ENCODE assay signal across 27 cellular contexts in the genomic region with DNA sequence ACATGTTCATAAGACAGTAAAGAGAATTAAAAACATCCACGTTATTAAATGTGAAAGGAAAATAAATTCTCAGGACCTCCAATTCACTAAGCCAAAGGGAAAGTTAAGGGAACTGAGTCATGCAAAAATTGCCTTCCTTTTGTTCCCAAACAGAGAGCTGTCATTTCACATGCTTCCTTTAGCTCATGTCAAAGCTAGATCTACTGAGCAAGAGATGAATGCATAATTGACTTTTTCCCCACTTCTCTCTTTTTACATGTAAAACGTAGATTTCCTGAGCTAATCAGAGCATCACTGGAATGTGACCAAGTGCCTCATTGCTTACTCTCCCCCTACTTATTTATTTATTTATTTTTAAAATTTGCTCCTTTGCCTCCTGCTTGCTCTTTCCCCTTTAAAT.
DNase-seq lines count a peak whose midpoint lies in the region; ATAC-seq, FAIRE-seq and TF ChIP-seq lines count a peak whose summit lies in the region.
"Had no signal": no experiment of that assay in that cellular context is flagged by ENCODE, and none has a peak within 500 bp of the region (broad histone marks: within the 10 kb centered on the region; RNA-seq: fewer than 3 reads in every experiment).

No MANE protein-coding gene starts in this region.

- BruUV-seq in endothelial cell of umbilical vein (replicated peaks; lab: Mats Ljungman, UMichigan) = no TSS peak

- H3K27ac Mint-ChIP-seq in activated T-cell treated with anti-CD3 and anti-CD28 coated beads, Interleukin-2, amount 50 U/mL, for 72 hours = peak overlapping the region; percentile 42
- peak overlapping the region; percentile 4 for H3K27ac Mint-ChIP-seq in neural crest cell (ENCODE audit: unreplicated experiment)
- H3K27ac Mint-ChIP-seq: CD14-positive monocyte; CD4-positive, alpha-beta T cell; HFFc6 had no signal

- H3K36me3 Mint-ChIP-seq in activated T-cell treated with anti-CD3 and anti-CD28 coated beads, Interleukin-2, amount 50 U/mL, for 72 hours (ENCODE audit: insufficient read depth in 2 of 2) = peaks cover 0 to 12% of the 10 kb centered on the region in 2 donors
- peaks cover 43% of the 10 kb centered on the region for H3K36me3 Mint-ChIP-seq in activated T-cell treated with anti-CD3 and anti-CD28 coated beads, Interleukin-2, amount 50 U/mL, for 4 hours (ENCODE audit: insufficient read depth)
- peaks cover 13% of the 10 kb centered on the region for H3K36me3 Mint-ChIP-seq in neural crest cell (ENCODE audit: low read depth)

- intact Hi-C loops in endothelial cell of umbilical vein (cut with micrococcal nuclease) = no loop called here

- TF ChIP-seq POLR2A in endothelial cell of umbilical vein (IDR thresholded peaks at IDR 0.05; ENCODE audit: low read depth, low read length) = no peak

- peaks cover 2% of the 10 kb centered on the region in 2 experiments for H3K36me3 ChIP-seq in endothelial cell of umbilical vein (ENCODE audit: control insufficient read depth in 2 of 2, extremely low read depth in 1 of 2, insufficient read depth in 2 of 2, low read length in 2 of 2)
- H3K36me3 ChIP-seq: BE2C had no signal

- dilution Hi-C loops in endothelial cell of umbilical vein (cut with MboI; ENCODE audit: extremely low pct_ligation_motif_present, low sequenced_read_pairs) = no loop called here

- peaks cover 4% of the 10 kb centered on the region for H3K4me1 ChIP-seq in endothelial cell of umbilical vein (ENCODE audit: control insufficient read depth, extremely low read depth, insufficient read depth, low read length)
- H3K4me1 ChIP-seq: BE2C; BLaER1 treated with 17β-estradiol and CSF1 and Interleukin-3, amounts not matched to agents 10 nM and 100 nM; HAP-1 had no signal

- TF ChIP-seq CTCF in endothelial cell of umbilical vein (IDR thresholded peaks at IDR 0.05; ENCODE audit: extremely low read depth in 1 of 2, insufficient read depth in 1 of 2, low read depth in 1 of 2, low read length in 2 of 2) (no peak), neural crest cell (conservative IDR thresholded peaks at IDR 0.05) (no peak)

- no peaks in the 10 kb centered on the region for H3K9me1 ChIP-seq in endothelial cell of umbilical vein (replicated peaks; ENCODE audit: control insufficient read depth, extremely low read depth, insufficient read depth, low read length)

- FAIRE-seq in endothelial cell of umbilical vein (lab: Jason Lieb, UNC) = peak; percentile 83
- FAIRE-seq: A204.1, D721Med, GM12878, GM19239, H54 had no signal

- H3K4me3 Mint-ChIP-seq in activated T-cell treated with anti-CD3 and anti-CD28 coated beads, Interleukin-2, amount 50 U/mL, for 72 hours = no peak overlapping the region
- no peak overlapping the region for H3K4me3 Mint-ChIP-seq in activated T-cell treated with anti-CD3 and anti-CD28 coated beads, Interleukin-2, amount 50 U/mL, for 4 hours
- H3K4me3 Mint-ChIP-seq in neural crest cell = no peak overlapping the region
- H3K4me3 Mint-ChIP-seq: CD14-positive monocyte; CD4-positive, alpha-beta T cell; CD8-positive, alpha-beta memory T cell; HFFc6 had no signal

- no peak overlapping the region for H3K4me2 ChIP-seq in endothelial cell of umbilical vein (ENCODE audit: insufficient read depth, low read length)
- H3K4me2 ChIP-seq: BLaER1 treated with 17β-estradiol and CSF1 and Interleukin-3, amounts not matched to agents 10 nM and 100 nM had no signal

- ATAC-seq in activated T-cell treated with anti-CD3 and anti-CD28 coated beads, Interleukin-2, amount 50 U/mL, for 72 hours (replicated peaks in 1 of 2) = no peak
- no peak for ATAC-seq in activated T-cell treated with anti-CD3 and anti-CD28 coated beads, Interleukin-2, amount 50 U/mL, for 4 hours
- ATAC-seq in GM19324 (IDR thresholded peaks at IDR 0.05; ENCODE audit: low FRiP score, unreplicated experiment) = no peak
- ATAC-seq: GM12878 had no signal

- no peaks in the 10 kb centered on the region for H3K27me3 ChIP-seq in endothelial cell of umbilical vein (ENCODE audit: control insufficient read depth in 2 of 2, insufficient read depth in 2 of 2, low read length in 2 of 2)
- H3K27me3 ChIP-seq: BE2C; BLaER1 treated with 17β-estradiol and CSF1 and Interleukin-3, amounts not matched to agents 10 nM and 100 nM had no signal

- H3K9me3 Mint-ChIP-seq in activated T-cell treated with anti-CD3 and anti-CD28 coated beads, Interleukin-2, amount 50 U/mL, for 72 hours = no peaks in the 10 kb centered on the region
- H3K9me3 Mint-ChIP-seq in activated T-cell treated with anti-CD3 and anti-CD28 coated beads, Interleukin-2, amount 50 U/mL, for 4 hours = no peaks in the 10 kb centered on the region
- no peaks in the 10 kb centered on the region for H3K9me3 Mint-ChIP-seq in neural crest cell
- H3K9me3 Mint-ChIP-seq: CD14-positive monocyte; CD4-positive, alpha-beta T cell; CD8-positive, alpha-beta memory T cell; HFFc6 had no signal

- CTCF ChIA-PET in endothelial cell of umbilical vein (lab: Charles Lee) = no interaction called here

- no peak overlapping the region for H2AFZ ChIP-seq in endothelial cell of umbilical vein (ENCODE audit: low read depth, low read length)

- H3K9ac ChIP-seq in endothelial cell of umbilical vein (replicated peaks; ENCODE audit: extremely low read depth, insufficient read depth, low read length) = no peak overlapping the region
- H3K9ac ChIP-seq: BLaER1 treated with 17β-estradiol and CSF1 and Interleukin-3, amounts not matched to agents 10 nM and 100 nM had no signal

- H4K20me1 ChIP-seq in endothelial cell of umbilical vein (replicated peaks; ENCODE audit: control insufficient read depth, extremely low read depth, insufficient read depth, low read length) = no peaks in the 10 kb centered on the region
- H4K20me1 ChIP-seq: BLaER1 treated with 17β-estradiol and CSF1 and Interleukin-3, amounts not matched to agents 10 nM and 100 nM had no signal

- no peaks in the 10 kb centered on the region for H3K4me1 Mint-ChIP-seq in activated T-cell treated with anti-CD3 and anti-CD28 coated beads, Interleukin-2, amount 50 U/mL, for 72 hours (ENCODE audit: low read depth)
- H3K4me1 Mint-ChIP-seq in activated T-cell treated with anti-CD3 and anti-CD28 coated beads, Interleukin-2, amount 50 U/mL, for 4 hours (ENCODE audit: low read depth) = no peaks in the 10 kb centered on the region
- peaks cover 7% of the 10 kb centered on the region for H3K4me1 Mint-ChIP-seq in neural crest cell
- H3K4me1 Mint-ChIP-seq: CD14-positive monocyte; CD8-positive, alpha-beta memory T cell had no signal

- no peak overlapping the region for H3K27ac ChIP-seq in endothelial cell of umbilical vein (ENCODE audit: insufficient read depth, low read depth, low read length)
- H3K27ac ChIP-seq: 22Rv1; BLaER1 treated with 17β-estradiol and CSF1 and Interleukin-3, amounts not matched to agents 10 nM and 100 nM had no signal

- no peak overlapping the region for H3K4me3 ChIP-seq in endothelial cell of umbilical vein (replicated peaks in 1 of 3; ENCODE audit: insufficient read depth in 1 of 3, low read depth in 1 of 3, low read length in 3 of 3)
- H3K4me3 ChIP-seq: BLaER1 treated with 17β-estradiol and CSF1 and Interleukin-3, amounts not matched to agents 10 nM and 100 nM; GM12878; HAP-1 had no signal

- H3K27me3 Mint-ChIP-seq in activated T-cell treated with anti-CD3 and anti-CD28 coated beads, Interleukin-2, amount 50 U/mL, for 72 hours (ENCODE audit: low read depth) = no peaks in the 10 kb centered on the region
- H3K27me3 Mint-ChIP-seq in activated T-cell treated with anti-CD3 and anti-CD28 coated beads, Interleukin-2, amount 50 U/mL, for 4 hours (ENCODE audit: low read depth) = no peaks in the 10 kb centered on the region
- no peaks in the 10 kb centered on the region for H3K27me3 Mint-ChIP-seq in neural crest cell (ENCODE audit: low read depth)
- H3K27me3 Mint-ChIP-seq: CD4-positive, alpha-beta T cell; CD8-positive, alpha-beta memory T cell had no signal

- DNase-seq in activated T-cell treated with anti-CD3 and anti-CD28 coated beads, Interleukin-2, amount 50 U/mL, for 72 hours = no peak
- DNase-seq in activated T-cell treated with anti-CD3 and anti-CD28 coated beads, Interleukin-2, amount 50 U/mL, for 4 hours = no peak
- DNase-seq in endothelial cell of umbilical vein (ENCODE audit: low read depth, low spot score) (peak; percentile 26), neural crest cell (ENCODE audit: low read depth, low spot score) (no peak), NCI-H2227 (lab: John Stamatoyannopoulos, UW; ENCODE audit: unreplicated experiment) (no peak)
- DNase-seq in activated CD4-positive, alpha-beta T cell treated with anti-CD3 and anti-CD28 coated beads, Interleukin-2, amount 50 U/mL, for 1 hour = no peak
- DNase-seq: ACHN; AML-193; BE2C; CD4-positive, alpha-beta T cell; CD8-positive, alpha-beta memory T cell; DMS 273 treated with DMSO at 0.1 percent for 48 hours; DMS79; EL; GDM1; GOT3; HFFc6 had no signal

- no peaks in the 10 kb centered on the region for H3K79me2 ChIP-seq in endothelial cell of umbilical vein (ENCODE audit: control insufficient read depth, insufficient read depth, low read length)

- H3K9me3 ChIP-seq in endothelial cell of umbilical vein (replicated peaks; ENCODE audit: control insufficient read depth, insufficient read depth, low read length) = no peaks in the 10 kb centered on the region
- H3K9me3 ChIP-seq: BE2C; BLaER1 treated with 17β-estradiol and CSF1 and Interleukin-3, amounts not matched to agents 10 nM and 100 nM; HAP-1 had no signal

- POLR2A ChIA-PET in endothelial cell of umbilical vein (lab: Charles Lee) = no interaction called here

TF ChIP-seq in endothelial cell of umbilical vein, 7 proteins besides CTCF, POLR2A, EP300 and RAD21:
- TF ChIP-seq FOS (IDR thresholded peaks at IDR 0.05; ENCODE audit: borderline replicate concordance, insufficient read depth, low read length) (no peak), EZH2 (IDR thresholded peaks at IDR 0.05; ENCODE audit: borderline replicate concordance, low read depth, low read length, severe bottlenecking) (no peak)
